Comparison of ENCODE assay signal across 26 cellular contexts in the genomic region with DNA sequence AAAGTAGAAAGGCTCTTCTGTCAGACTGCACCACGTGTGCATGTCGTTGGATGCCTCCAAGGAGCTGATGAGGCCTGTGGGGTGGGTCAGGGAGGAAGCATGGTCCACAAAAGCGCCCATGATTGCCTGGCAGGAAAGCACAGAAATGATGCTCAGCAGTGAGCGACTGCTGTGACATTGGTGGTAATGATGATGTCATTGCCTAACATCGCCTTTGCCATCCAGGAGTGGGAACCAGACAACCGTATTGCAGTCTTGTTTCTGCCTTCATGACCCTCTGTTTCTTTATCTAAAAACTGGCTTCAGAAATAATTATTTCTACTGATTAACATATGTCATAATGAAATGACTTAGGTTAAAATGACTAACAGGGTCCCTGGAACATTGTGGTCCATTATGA.
"Had no signal": no experiment of that assay in that cellular context is flagged by ENCODE, and none has a peak within 500 bp of the region (broad histone marks: within the 10 kb centered on the region; RNA-seq: fewer than 3 reads in every experiment).

No MANE protein-coding gene starts in this region.

- DNase-seq: naive thymus-derived CD4-positive, alpha-beta T cell; natural killer cell; occipital lobe; pancreas; retina; right cardiac atrium; sigmoid colon; small intestine; stimulated activated CD4-positive, alpha-beta T cell treated with anti-CD3 and anti-CD28 coated beads, Interleukin-15, amount 100 ng/mL, for 24 hours; stimulated activated CD4-positive, alpha-beta T cell treated with anti-CD3 and anti-CD28 coated beads, Interleukin-2, amount 100 ng/mL, for 24 hours; stimulated activated CD4-positive, alpha-beta T cell treated with anti-CD3 and anti-CD28 coated beads, Interleukin-2, amount 100 ng/mL, for 48 hours; stimulated activated CD4-positive, alpha-beta T cell treated with anti-CD3 and anti-CD28 coated beads, Interleukin-4, amount 100 ng/mL, for 24 hours; stimulated activated naive B cell treated with anti-CD40 and anti-IgM and Interleukin-4, amounts not matched to agents 10 μg/mL and 1 μg/mL and 100 μg/mL, for 72 hours; stimulated activated naive CD4-positive, alpha-beta T cell treated with Interleukin-2 at 50 U/mL for 16 hours; stomach; thyroid gland; trophoblast cell; upper lobe of left lung had no signal

- H3K27me3 ChIP-seq: neural progenitor cell, pancreas, thyroid gland, upper lobe of left lung, vagina had no signal

- H3K36me3 Mint-ChIP-seq: naive thymus-derived CD4-positive, alpha-beta T cell; natural killer cell; neural progenitor cell; stimulated activated effector memory CD8-positive, alpha-beta T cell treated with anti-CD3 and anti-CD28 coated beads, Interleukin-12 subunit alpha, Interleukin-12 subunit beta, amount 100 ng/mL, for 72 hours; stimulated activated naive B cell treated with anti-CD40 and anti-IgM and Interleukin-4, amounts not matched to agents 10 μg/mL and 1 μg/mL and 100 μg/mL, for 72 hours had no signal

- H3K9me3 Mint-ChIP-seq: natural killer cell; stimulated activated effector memory CD8-positive, alpha-beta T cell treated with anti-CD3 and anti-CD28 coated beads, Interleukin-12 subunit alpha, Interleukin-12 subunit beta, amount 100 ng/mL, for 72 hours had no signal

- H3K27ac Mint-ChIP-seq: naive thymus-derived CD4-positive, alpha-beta T cell; natural killer cell; nephron; neural progenitor cell; stimulated activated effector memory CD8-positive, alpha-beta T cell treated with anti-CD3 and anti-CD28 coated beads, Interleukin-12 subunit alpha, Interleukin-12 subunit beta, amount 100 ng/mL, for 72 hours; stimulated activated naive B cell treated with anti-CD40 and anti-IgM and Interleukin-4, amounts not matched to agents 10 μg/mL and 1 μg/mL and 100 μg/mL, for 72 hours; stimulated activated naive CD8-positive, alpha-beta T cell treated with anti-CD3 and anti-CD28 coated beads, Interleukin-15, Interleukin-2, amounts not matched to agents 100 ng/mL and 50 ng/mL, for 24 hours had no signal

- H3K4me1 Mint-ChIP-seq: naive thymus-derived CD4-positive, alpha-beta T cell; natural killer cell; neural progenitor cell; stimulated activated effector memory CD8-positive, alpha-beta T cell treated with anti-CD3 and anti-CD28 coated beads, Interleukin-12 subunit alpha, Interleukin-12 subunit beta, amount 100 ng/mL, for 72 hours; stimulated activated naive B cell treated with anti-CD40 and anti-IgM and Interleukin-4, amounts not matched to agents 10 μg/mL and 1 μg/mL and 100 μg/mL, for 72 hours had no signal

- H3K4me1 ChIP-seq: neural progenitor cell, pancreas, prostate gland, sigmoid colon, stomach, thyroid gland, tibial nerve, upper lobe of left lung, vagina had no signal

- H3K9me3 ChIP-seq: pancreas, prostate gland, sigmoid colon, thoracic aorta, thyroid gland, upper lobe of left lung, vagina had no signal

- H3K4me3 ChIP-seq: neural progenitor cell, pancreas, prostate gland, sigmoid colon, stomach, thoracic aorta, thyroid gland, tibial nerve, upper lobe of left lung, vagina had no signal

- H3K36me3 ChIP-seq: neural progenitor cell, pancreas, prostate gland, sigmoid colon, stomach, thoracic aorta, thyroid gland, tibial nerve, upper lobe of left lung, vagina had no signal

- H3K4me3 Mint-ChIP-seq: naive thymus-derived CD4-positive, alpha-beta T cell; natural killer cell; nephron; neural progenitor cell; stimulated activated effector memory CD8-positive, alpha-beta T cell treated with anti-CD3 and anti-CD28 coated beads, Interleukin-12 subunit alpha, Interleukin-12 subunit beta, amount 100 ng/mL, for 72 hours; stimulated activated naive B cell treated with anti-CD40 and anti-IgM and Interleukin-4, amounts not matched to agents 10 μg/mL and 1 μg/mL and 100 μg/mL, for 72 hours; stimulated activated naive CD8-positive, alpha-beta T cell treated with anti-CD3 and anti-CD28 coated beads, Interleukin-15, Interleukin-2, amounts not matched to agents 100 ng/mL and 50 ng/mL, for 24 hours had no signal

- H3K27ac ChIP-seq: neural progenitor cell, pancreas, prostate gland, sigmoid colon, stomach, thoracic aorta, thyroid gland, tibial nerve, upper lobe of left lung, vagina had no signal
